Comparison of ENCODE assay signal across 11 cellular contexts in genomic region chr5:115366223-115366622, GRCh38.
DNase-seq lines count a peak whose midpoint lies in the region; ATAC-seq lines count a peak whose summit lies in the region.
"Had no signal": no experiment of that assay in that cellular context is flagged by ENCODE, and none has a peak within 500 bp of the region (broad histone marks: within the 10 kb centered on the region; RNA-seq: fewer than 3 reads in every experiment).

No MANE protein-coding gene starts in this region.

- H3K36me3 Mint-ChIP-seq in activated naive CD4-positive, alpha-beta T cell treated with anti-CD3 and anti-CD28 coated beads, Interleukin-2, amount 10 ng/mL, durations not matched to agents 7 days and 5 days, result no peaks in the 10 kb centered on the region

- CTCF ChIA-PET in activated naive CD4-positive, alpha-beta T cell treated with anti-CD3 and anti-CD28 coated beads, Interleukin-2, amount 10 ng/mL, durations not matched to agents 7 days and 5 days (lab: Charles Lee), result no interaction called here

- no peaks in the 10 kb centered on the region for H3K9me3 Mint-ChIP-seq in activated naive CD4-positive, alpha-beta T cell treated with anti-CD3 and anti-CD28 coated beads, Interleukin-2, amount 10 ng/mL, durations not matched to agents 7 days and 5 days
- H3K9me3 Mint-ChIP-seq: activated T-cell treated with anti-CD3 and anti-CD28 coated beads, Interleukin-2, amount 50 U/mL, for 72 hours had no signal

- H3K27me3 Mint-ChIP-seq in activated naive CD4-positive, alpha-beta T cell treated with anti-CD3 and anti-CD28 coated beads, Interleukin-2, amount 10 ng/mL, durations not matched to agents 7 days and 5 days, result no peaks in the 10 kb centered on the region

- ATAC-seq in HG02870 (IDR thresholded peaks at IDR 0.05; ENCODE audit: unreplicated experiment), result no peak
- ATAC-seq: activated T-cell treated with anti-CD3 and anti-CD28 coated beads, Interleukin-2, amount 50 U/mL, for 72 hours had no signal

- no peaks in the 10 kb centered on the region for H3K4me1 Mint-ChIP-seq in activated naive CD4-positive, alpha-beta T cell treated with anti-CD3 and anti-CD28 coated beads, Interleukin-2, amount 10 ng/mL, durations not matched to agents 7 days and 5 days

- H3K27ac Mint-ChIP-seq in activated naive CD4-positive, alpha-beta T cell treated with anti-CD3 and anti-CD28 coated beads, Interleukin-2, amount 10 ng/mL, durations not matched to agents 7 days and 5 days, result no peak overlapping the region
- H3K27ac Mint-ChIP-seq: activated T-cell treated with anti-CD3 and anti-CD28 coated beads, Interleukin-2, amount 50 U/mL, for 72 hours had no signal

- no peak overlapping the region for H3K4me3 Mint-ChIP-seq in activated naive CD4-positive, alpha-beta T cell treated with anti-CD3 and anti-CD28 coated beads, Interleukin-2, amount 10 ng/mL, durations not matched to agents 7 days and 5 days
- H3K4me3 Mint-ChIP-seq: activated T-cell treated with anti-CD3 and anti-CD28 coated beads, Interleukin-2, amount 50 U/mL, for 72 hours had no signal

- no peak overlapping the region for H3K27ac ChIP-seq in epithelial cell of prostate
- H3K27ac ChIP-seq: uterus had no signal

- DNase-seq in ELR (ENCODE audit: low read depth), result peak; percentile 97
- DNase-seq in NCI-H69 (lab: John Stamatoyannopoulos, UW), result peak; percentile 72
- DNase-seq in epithelial cell of prostate (ENCODE audit: low read depth, low spot score), result peak; percentile 59
- DNase-seq in occipital lobe (lab: John Stamatoyannopoulos, UW), result peak; percentile 12
- no peak for DNase-seq in NCI-H1092 treated with DMSO at 0.1 percent for 48 hours (lab: John Stamatoyannopoulos, UW)
- no peak for DNase-seq in T-helper 9 cell
- DNase-seq in activated naive CD4-positive, alpha-beta T cell treated with anti-CD3 and anti-CD28 coated beads, Interleukin-2, amount 10 ng/mL, durations not matched to agents 7 days and 5 days, result no peak
- DNase-seq: activated T-cell treated with anti-CD3 and anti-CD28 coated beads, Interleukin-2, amount 50 U/mL, for 72 hours; NCI-H748 treated with DMSO at 0.1 percent for 48 hours; uterus had no signal

Comparison
In these comparisons a context has a peak if more than half of its experiments do, and no peak if none do; other contexts are left out.
1. DNase-seq: peak in ELR (single experiment), NCI-H69 (single experiment), epithelial cell of prostate (single experiment) and occipital lobe (single experiment); none in NCI-H1092 treated with DMSO at 0.1 percent for 48 hours (single experiment), T-helper 9 cell (single experiment) and activated naive CD4-positive, alpha-beta T cell treated with anti-CD3 and anti-CD28 coated beads, Interleukin-2, amount 10 ng/mL, durations not matched to agents 7 days and 5 days (single experiment).